In genomic region chr7:42911482-42912447, GRCh38 we compare ENCODE assay signal across 8 cellular contexts. TPM values are rescaled to one million over a fixed set of nuclear protein-coding genes. Genes with fewer than 3 reads are reported as not detected.
DNase-seq lines count a peak whose midpoint lies in the region; ATAC-seq and FAIRE-seq lines count a peak whose summit lies in the region.

C7orf25 (minus strand) TSS chr7:42912070; CDS start chr7:42910900, 1,170 bp downstream.

- peak; percentile 95 for ATAC-seq in naive thymus-derived CD4-positive, alpha-beta T cell
- peak; percentile 97 for ATAC-seq in stimulated activated naive B cell treated with anti-CD40 and anti-IgM and Interleukin-4, amounts not matched to agents 10 μg/mL and 1 μg/mL and 100 μg/mL, for 72 hours (replicated peaks)

- H3K79me2 ChIP-seq in GM23248 (ENCODE audit: insufficient read depth): peaks cover 16% of the 10 kb centered on the region; the same call in 1 of the 2 replicates
- peaks cover 6% of the 10 kb centered on the region; the same call in 1 of the 2 replicates for H3K79me2 ChIP-seq in Karpas-422 (ENCODE audit: low read length)

- H3K4me3 ChIP-seq in GM23248: peak within 1 kb of the TSS; percentile 90
- H3K4me3 ChIP-seq in Karpas-422 (ENCODE audit: low read length): peak within 1 kb of the TSS; percentile 76
- peak within 1 kb of the TSS; percentile 64 for H3K4me3 ChIP-seq in naive thymus-derived CD4-positive, alpha-beta T cell (ENCODE audit: low read length)

- H3K4me2 ChIP-seq in GM23248 (ENCODE audit: unreplicated experiment) (peak within 1 kb of the TSS; percentile 74), Karpas-422 (ENCODE audit: low read depth, low read length, poor library complexity, severe bottlenecking) (peak within 1 kb of the TSS; percentile 91)

- peaks cover 0 to 3% (median 0%) of the 10 kb centered on the region in 11 donors for H3K9me3 Mint-ChIP-seq in naive thymus-derived CD4-positive, alpha-beta T cell
- H3K9me3 Mint-ChIP-seq in stimulated activated naive B cell treated with anti-CD40 and anti-IgM and Interleukin-4, amounts not matched to agents 10 μg/mL and 1 μg/mL and 100 μg/mL, for 72 hours: no peaks in the 10 kb centered on the region

- H3K27me3 ChIP-seq in GM23248 (replicated peaks; ENCODE audit: insufficient read depth) (no peaks in the 10 kb centered on the region), Karpas-422 (ENCODE audit: low read length) (no peaks in the 10 kb centered on the region)
- no peaks in the 10 kb centered on the region for H3K27me3 ChIP-seq in naive thymus-derived CD4-positive, alpha-beta T cell (ENCODE audit: control insufficient read depth in 2 of 2, insufficient read depth in 2 of 2, low read length in 2 of 2)

- peaks cover 0 to 24% (median 20%) of the 10 kb centered on the region in 5 donors for H3K36me3 Mint-ChIP-seq in naive thymus-derived CD4-positive, alpha-beta T cell
- H3K36me3 Mint-ChIP-seq in stimulated activated naive B cell treated with anti-CD40 and anti-IgM and Interleukin-4, amounts not matched to agents 10 μg/mL and 1 μg/mL and 100 μg/mL, for 72 hours: peaks cover 18 to 43% of the 10 kb centered on the region in 2 donors

- H4K20me1 ChIP-seq in GM23248 (ENCODE audit: insufficient read depth) (no peaks in the 10 kb centered on the region), Karpas-422 (ENCODE audit: insufficient read depth, low read depth, low read length) (no peaks in the 10 kb centered on the region; the same call in 1 of the 2 replicates)

- H2AFZ ChIP-seq in GM23248 (peak within 1 kb of the TSS; percentile 88), Karpas-422 (ENCODE audit: low read length) (peak within 1 kb of the TSS; percentile 83)

- H3K27ac ChIP-seq in GM23248 (peak within 1 kb of the TSS; percentile 19), Karpas-422 (ENCODE audit: low read length) (peak within 1 kb of the TSS; percentile 34; the same call in 1 of the 2 replicates)
- H3K27ac ChIP-seq in naive thymus-derived CD4-positive, alpha-beta T cell (ENCODE audit: low read depth, low read length): peak within 1 kb of the TSS; percentile 82

- H3K4me1 Mint-ChIP-seq in naive thymus-derived CD4-positive, alpha-beta T cell: peaks cover 28 to 73% (median 53%) of the 10 kb centered on the region in 7 donors
- H3K4me1 Mint-ChIP-seq in stimulated activated naive B cell treated with anti-CD40 and anti-IgM and Interleukin-4, amounts not matched to agents 10 μg/mL and 1 μg/mL and 100 μg/mL, for 72 hours: peaks cover 18 to 45% of the 10 kb centered on the region in 2 donors

- H3F3A ChIP-seq in GM23248 (ENCODE audit: insufficient read depth): peaks cover 36% of the 10 kb centered on the region

- in situ Hi-C loops in GM23248 (cut with MboI): no loop called here

- 0 to 1% methylated on average over 59 to 79 of the region's 94 CpGs for WGBS in GM23248 (ENCODE audit: low coverage in 1 of 2, low lambda C conversion rate in 2 of 2, missing lambda C conversion rate in 2 of 2), 2 experiments

- POLR2A ChIA-PET in naive thymus-derived CD4-positive, alpha-beta T cell (lab: Charles Lee): interaction anchor here (1.1 to 3.2 kb wide), 8 partner anchors 13 to 847 kb away, joined by 3 to 23 read pairs (median 6); partner anchors contain the start of genes BLVRA, MRPL32 and PSMA2

- H3K9me3 ChIP-seq in GM23248 (ENCODE audit: low read depth): no peaks in the 10 kb centered on the region
- H3K9me3 ChIP-seq in Karpas-422 (ENCODE audit: low read length): no peaks in the 10 kb centered on the region
- H3K9me3 ChIP-seq in naive thymus-derived CD4-positive, alpha-beta T cell (ENCODE audit: control insufficient read depth in 2 of 3, low read length in 3 of 3): no peaks in the 10 kb centered on the region

- H3K27me3 Mint-ChIP-seq in naive thymus-derived CD4-positive, alpha-beta T cell: no peaks in the 10 kb centered on the region
- H3K27me3 Mint-ChIP-seq in stimulated activated naive B cell treated with anti-CD40 and anti-IgM and Interleukin-4, amounts not matched to agents 10 μg/mL and 1 μg/mL and 100 μg/mL, for 72 hours: no peaks in the 10 kb centered on the region

- DNase-seq in DMS79 treated with DMSO at 0.1 percent for 48 hours (lab: John Stamatoyannopoulos, UW) (peak; percentile 97), GM23248 (peak; percentile 97), Karpas-422 (peak; percentile 98), RCC 7860 (ENCODE audit: low spot score) (peak; percentile 84), fibroblast of gingiva (ENCODE audit: low read depth) (peak; percentile 91)
- DNase-seq in activated T-helper 1 cell treated with anti-CD3 and anti-CD28 coated beads, Interleukin-2, amount 50 U/mL, for 16 hours (ENCODE audit: low read depth in 1 of 2, low spot score in 1 of 2): peak; percentile 88 to 91
- DNase-seq in naive thymus-derived CD4-positive, alpha-beta T cell: peak; percentile 92 to 97 (median 95)
- DNase-seq in stimulated activated naive B cell treated with anti-CD40 and anti-IgM and Interleukin-4, amounts not matched to agents 10 μg/mL and 1 μg/mL and 100 μg/mL, for 72 hours: peak; percentile 94

- H3K4me3 Mint-ChIP-seq in naive thymus-derived CD4-positive, alpha-beta T cell: peak within 1 kb of the TSS; percentile 81 to 98 (median 90)
- H3K4me3 Mint-ChIP-seq in stimulated activated naive B cell treated with anti-CD40 and anti-IgM and Interleukin-4, amounts not matched to agents 10 μg/mL and 1 μg/mL and 100 μg/mL, for 72 hours: peak within 1 kb of the TSS; percentile 91

- no peak for FAIRE-seq in RCC 7860 (lab: Jason Lieb, UNC)

- H3K4me1 ChIP-seq in GM23248 (ENCODE audit: insufficient read depth) (peaks cover 32% of the 10 kb centered on the region), Karpas-422 (ENCODE audit: low read length) (peaks cover 37% of the 10 kb centered on the region)
- H3K4me1 ChIP-seq in naive thymus-derived CD4-positive, alpha-beta T cell (ENCODE audit: control insufficient read depth in 2 of 2, insufficient read depth in 2 of 2, low read length in 2 of 2): peaks cover 9 to 18% of the 10 kb centered on the region in 2 donors

- H3K9ac ChIP-seq in GM23248 (peak within 1 kb of the TSS; percentile 80), Karpas-422 (ENCODE audit: low read length) (peak within 1 kb of the TSS; percentile 88)

- CTCF ChIA-PET in naive thymus-derived CD4-positive, alpha-beta T cell (lab: Charles Lee): interaction anchor here (1.0 to 1.1 kb wide), 2 partner anchors 21 to 29 kb away, joined by 5 read pairs; partner anchors contain the start of genes MRPL32 and PSMA2

- no peaks in the 10 kb centered on the region for H3K9me2 ChIP-seq in GM23248 (ENCODE audit: insufficient read depth)
- no peaks in the 10 kb centered on the region for H3K9me2 ChIP-seq in Karpas-422 (replicated peaks; ENCODE audit: insufficient read depth, low read length)

- H3K36me3 ChIP-seq in GM23248 (ENCODE audit: low read depth): peaks cover 2% of the 10 kb centered on the region; the same call in 1 of the 2 replicates
- H3K36me3 ChIP-seq in Karpas-422 (ENCODE audit: insufficient read depth, low read length): peaks cover 9% of the 10 kb centered on the region; the same call in 1 of the 2 replicates
- peaks cover 0 to 8% (median 5%) of the 10 kb centered on the region in 3 experiments for H3K36me3 ChIP-seq in naive thymus-derived CD4-positive, alpha-beta T cell (ENCODE audit: control insufficient read depth in 2 of 3, insufficient read depth in 3 of 3, low read length in 3 of 3)

- intact Hi-C loops in naive thymus-derived CD4-positive, alpha-beta T cell (cut with micrococcal nuclease): loop anchor here (1.0 to 5.0 kb wide), 6 partner anchors 21 to 1579 kb away; partner anchors contain the start of genes MRPL32 (in 2 of the 2), PSMA2 (in 2 of the 2), MRPS24 (in 1 of the 2) and NUDCD3 (in 1 of the 2)

- peak within 1 kb of the TSS; percentile 81 to 95 (median 92) for H3K27ac Mint-ChIP-seq in naive thymus-derived CD4-positive, alpha-beta T cell
- H3K27ac Mint-ChIP-seq in stimulated activated naive B cell treated with anti-CD40 and anti-IgM and Interleukin-4, amounts not matched to agents 10 μg/mL and 1 μg/mL and 100 μg/mL, for 72 hours: peak within 1 kb of the TSS; percentile 96

RNA-seq across cellular contexts. Expression of gene C7orf25, which starts in this region (rescaled TPM):
- 11.1 and 19.3 TPM in 2 replicates for total RNA-seq in GM23248 (2014; rRNA removed; shearing (Covaris generic))
- 4.2 and 6.3 TPM in 2 replicates for polyA plus RNA-seq in GM23248 (2016; fragmentation: Nextera tagmentation; extraction: Ambion mirVana)
- 1.1 and 1.8 TPM in 2 replicates for total RNA-seq in Karpas-422 (2014; rRNA removed; shearing (Covaris generic); ENCODE audit: low replicate concordance)
- 10 to 100 TPM in 1 of 5 experiments, 1 to 10 TPM in 4; 2.3 to 10.9 (median 5.3) TPM for total RNA-seq in naive thymus-derived CD4-positive, alpha-beta T cell
- 1 to 10 TPM; 4.0 to 7.7 TPM for polyA plus RNA-seq in naive thymus-derived CD4-positive, alpha-beta T cell

Comparison
In these comparisons a context has a peak if more than half of its experiments do, and no peak if none do; other contexts are left out.
1. Peak in every context shown above with its lines: DNase-seq, ATAC-seq, H3K4me3 ChIP-seq and H3K27ac ChIP-seq.
2. H3K27ac ChIP-seq: peak in every context shown above with its lines; median percentile 82 in naive thymus-derived CD4-positive, alpha-beta T cell; 34 in Karpas-422; 19 in GM23248.